ENCODE assay signal across 21 cellular contexts in genomic region chr11:95586681-95587080, GRCh38.
"Had no signal": no experiment of that assay in that cellular context is flagged by ENCODE, and none has a peak within 500 bp of the region (broad histone marks: within the 10 kb centered on the region; RNA-seq: fewer than 3 reads in every experiment).

No MANE protein-coding gene starts in this region.

- H3K27ac Mint-ChIP-seq: activated naive CD8-positive, alpha-beta T cell treated with anti-CD3 and anti-CD28 coated beads for 36 hours had no signal

- H3K27ac ChIP-seq: colonic mucosa, lower lobe of right lung, neutrophil, VCaP had no signal

- DNase-seq: activated CD4-positive, alpha-beta T cell treated with anti-CD3 and anti-CD28 coated beads for 1 hour; activated CD8-positive, alpha-beta memory T cell treated with anti-CD3 and anti-CD28 coated beads for 24 hours; activated CD8-positive, alpha-beta memory T cell treated with anti-CD3 and anti-CD28 coated beads, Interleukin-2, amount 50 U/mL, for 48 hours; activated gamma-delta T cell; activated naive CD8-positive, alpha-beta T cell treated with anti-CD3 and anti-CD28 coated beads for 36 hours; activated T-cell treated with anti-CD3 and anti-CD28 coated beads, Interleukin-2, amount 50 U/mL, for 48 hours; amniotic stem cell; caudate nucleus; colonic mucosa; erythroblast; hypothalamus; left colon; lower lobe of right lung; stimulated activated CD4-positive, alpha-beta T cell treated with anti-CD3 and anti-CD28 coated beads, Interleukin-12 subunit alpha, Interleukin-12 subunit beta, amount 100 ng/mL, for 4 hours; stimulated activated CD4-positive, alpha-beta T cell treated with anti-CD3 and anti-CD28 coated beads, Interleukin-1b, Interleukin-23, amount 100 ng/mL, for 48 hours; stimulated activated CD8-positive, alpha-beta memory T cell treated with anti-CD3 and anti-CD28 coated beads, Interleukin-4, amount 100 ng/mL, for 48 hours; stimulated activated naive CD4-positive, alpha-beta T cell; SW 1271; T-helper 2 cell had no signal

- H3K4me3 ChIP-seq: colonic mucosa, lower lobe of right lung had no signal

- ATAC-seq: left colon, lower lobe of right lung had no signal

- H3K4me3 Mint-ChIP-seq: activated naive CD8-positive, alpha-beta T cell treated with anti-CD3 and anti-CD28 coated beads for 36 hours had no signal

- H3K27me3 ChIP-seq: colonic mucosa, neutrophil had no signal

- H3K9me3 ChIP-seq: colonic mucosa, lower lobe of right lung, neutrophil had no signal

- H3K4me1 ChIP-seq: colonic mucosa, lower lobe of right lung had no signal

- H3K36me3 ChIP-seq: colonic mucosa, lower lobe of right lung, neutrophil had no signal

- H3K27me3 Mint-ChIP-seq: activated naive CD8-positive, alpha-beta T cell treated with anti-CD3 and anti-CD28 coated beads for 36 hours had no signal
